ENCODE assay signal across 15 cellular contexts in genomic region chr5:168417731-168418429, GRCh38.
"Had no signal": no experiment of that assay in that cellular context is flagged by ENCODE, and none has a peak within 500 bp of the region (broad histone marks: within the 10 kb centered on the region; RNA-seq: fewer than 3 reads in every experiment).

No MANE protein-coding gene starts in this region.

- H3K27me3 Mint-ChIP-seq: activated B cell treated with CpG ODN at 0.5 μM for 24 hours; activated naive CD4-positive, alpha-beta T cell treated with anti-CD3 and anti-CD28 coated beads, Interleukin-2, amount 50 U/mL, for 24 hours; T-helper 17 cell had no signal

- H3K4me1 Mint-ChIP-seq: activated B cell treated with CpG ODN at 0.5 μM for 24 hours; activated naive CD4-positive, alpha-beta T cell treated with anti-CD3 and anti-CD28 coated beads, Interleukin-2, amount 50 U/mL, for 24 hours had no signal

- H3K36me3 Mint-ChIP-seq: activated naive CD4-positive, alpha-beta T cell treated with anti-CD3 and anti-CD28 coated beads, Interleukin-2, amount 50 U/mL, for 24 hours; naive thymus-derived CD4-positive, alpha-beta T cell had no signal

- H3K27ac ChIP-seq: foreskin keratinocyte, psoas muscle, tibial nerve had no signal

- H3K4me1 ChIP-seq: psoas muscle, tibial nerve had no signal

- H3K9me3 ChIP-seq: psoas muscle, tibial nerve had no signal

- H3K9me3 Mint-ChIP-seq: activated B cell treated with CpG ODN at 0.5 μM for 24 hours; activated naive CD4-positive, alpha-beta T cell treated with anti-CD3 and anti-CD28 coated beads, Interleukin-2, amount 50 U/mL, for 24 hours; activated T-helper 2 cell treated with anti-CD3 and anti-CD28 coated beads, Interferon-gamma antibody, Interleukin-2, Interleukin-4, amounts not matched to agents 10 μg/mL and 5 μg/mL and 100 μg/mL, durations not matched to agents 14 hours and 24 hours and 36 hours; naive thymus-derived CD4-positive, alpha-beta T cell had no signal

- ATAC-seq: foreskin keratinocyte; naive thymus-derived CD4-positive, alpha-beta T cell; psoas muscle; T-helper 17 cell had no signal

- DNase-seq: activated B cell treated with CpG ODN at 0.5 μM for 24 hours; activated CD4-positive, alpha-beta T cell treated with anti-CD3 and anti-CD28 coated beads, Interleukin-2, amount 50 U/mL, for 1 hour; foreskin keratinocyte; head of caudate nucleus; kidney; midbrain; naive thymus-derived CD4-positive, alpha-beta T cell; psoas muscle; SHP77 treated with DMSO at 0.1 percent for 48 hours; stimulated activated CD4-positive, alpha-beta T cell treated with anti-CD3 and anti-CD28 coated beads, Interleukin-15, amount 100 ng/mL, for 24 hours; stimulated activated CD4-positive, alpha-beta T cell treated with anti-CD3 and anti-CD28 coated beads, Interleukin-4, amount 100 ng/mL, for 4 hours; T-helper 17 cell had no signal

- H3K27ac Mint-ChIP-seq: activated B cell treated with CpG ODN at 0.5 μM for 24 hours; activated naive CD4-positive, alpha-beta T cell treated with anti-CD3 and anti-CD28 coated beads, Interleukin-2, amount 50 U/mL, for 24 hours; activated T-helper 2 cell treated with anti-CD3 and anti-CD28 coated beads, Interferon-gamma antibody, Interleukin-2, Interleukin-4, amounts not matched to agents 10 μg/mL and 5 μg/mL and 100 μg/mL, durations not matched to agents 14 hours and 24 hours and 36 hours; naive thymus-derived CD4-positive, alpha-beta T cell; T-helper 17 cell had no signal

- H3K4me3 Mint-ChIP-seq: activated B cell treated with CpG ODN at 0.5 μM for 24 hours; activated naive CD4-positive, alpha-beta T cell treated with anti-CD3 and anti-CD28 coated beads, Interleukin-2, amount 50 U/mL, for 24 hours; naive thymus-derived CD4-positive, alpha-beta T cell; T-helper 17 cell had no signal

- H3K36me3 ChIP-seq: tibial nerve had no signal

- H3K27me3 ChIP-seq: foreskin keratinocyte, tibial nerve had no signal

- H3K4me3 ChIP-seq: psoas muscle, tibial nerve had no signal
